Comparison of ENCODE assay signal across 27 cellular contexts in genomic region chr16:87686697-87687570, GRCh38.
DNase-seq lines count a peak whose midpoint lies in the region; ATAC-seq and TF ChIP-seq lines count a peak whose summit lies in the region.
"Had no signal": no experiment of that assay in that cellular context is flagged by ENCODE, and none has a peak within 500 bp of the region (broad histone marks: within the 10 kb centered on the region; RNA-seq: fewer than 3 reads in every experiment).

No MANE protein-coding gene starts in this region.

- intact Hi-C loops in thyroid gland (cut with DNase I), result no loop called here

- no peak for TF ChIP-seq CTCF in thyroid gland (IDR thresholded peaks at IDR 0.05)
- no peak for TF ChIP-seq CTCF in glutamatergic neuron (IDR thresholded peaks at IDR 0.05; ENCODE audit: partially characterized antibody, unreplicated experiment)

- H3K4me3 ChIP-seq in thyroid gland (replicated peaks in 1 of 3), result no peak overlapping the region
- H3K4me3 ChIP-seq: dorsolateral prefrontal cortex, ovary, vagina had no signal

- no peaks in the 10 kb centered on the region for H3K27me3 Mint-ChIP-seq in activated CD8-positive, alpha-beta memory T cell treated with anti-CD3 and anti-CD28 coated beads, Interleukin-2, amount 10 ng/mL, durations not matched to agents 7 days and 5 days
- H3K27me3 Mint-ChIP-seq in glutamatergic neuron (ENCODE audit: unreplicated experiment), result peaks cover 1% of the 10 kb centered on the region
- H3K27me3 Mint-ChIP-seq: activated T-helper 17 cell treated with anti-CD3 and anti-CD28 coated beads, Interleukin-2, amount 50 U/mL, for 72 hours; CD4-positive, alpha-beta T cell had no signal

- no peak overlapping the region for H3K4me3 Mint-ChIP-seq in activated CD8-positive, alpha-beta memory T cell treated with anti-CD3 and anti-CD28 coated beads, Interleukin-2, amount 10 ng/mL, durations not matched to agents 7 days and 5 days
- H3K4me3 Mint-ChIP-seq in glutamatergic neuron (ENCODE audit: unreplicated experiment), result no peak overlapping the region
- H3K4me3 Mint-ChIP-seq: activated T-helper 17 cell treated with anti-CD3 and anti-CD28 coated beads, Interleukin-2, amount 50 U/mL, for 72 hours; CD4-positive, alpha-beta T cell; memory B cell; naive B cell had no signal

- no peak for DNase-seq in activated CD8-positive, alpha-beta memory T cell treated with anti-CD3 and anti-CD28 coated beads, Interleukin-2, amount 10 ng/mL, durations not matched to agents 7 days and 5 days
- DNase-seq in activated CD8-positive, alpha-beta memory T cell treated with anti-CD3 and anti-CD28 coated beads for 24 hours, result no peak
- DNase-seq in M059J (ENCODE audit: low read depth) (peak; percentile 56), fibroblast of gingiva (ENCODE audit: low read depth) (peak; percentile 16), thyroid gland (peak; percentile 83 to 84), NCI-H1105 (lab: John Stamatoyannopoulos, UW) (no peak), COLO829 (ENCODE audit: low spot score) (no peak), glutamatergic neuron (no peak)
- DNase-seq: activated CD4-positive, alpha-beta T cell treated with anti-CD3 and anti-CD28 coated beads for 1 hour; brain microvascular endothelial cell; CD4-positive, alpha-beta T cell; DMS53; GOT3; kidney glomerular epithelial cell; naive B cell; NCI-H1105 treated with DMSO at 0.1 percent for 48 hours; NCI-H2107; NCI-H524; ovary; Right ventricle myocardium superior had no signal

- no peak overlapping the region for H3K27ac ChIP-seq in thyroid gland
- H3K27ac ChIP-seq: brain microvascular endothelial cell, epithelial cell of prostate, KMS-11, ovary, vagina had no signal

- no peaks in the 10 kb centered on the region for H3K9me3 Mint-ChIP-seq in activated CD8-positive, alpha-beta memory T cell treated with anti-CD3 and anti-CD28 coated beads, Interleukin-2, amount 10 ng/mL, durations not matched to agents 7 days and 5 days (ENCODE audit: low read depth)
- H3K9me3 Mint-ChIP-seq in glutamatergic neuron (ENCODE audit: unreplicated experiment), result peaks cover 5% of the 10 kb centered on the region
- H3K9me3 Mint-ChIP-seq: activated T-helper 17 cell treated with anti-CD3 and anti-CD28 coated beads, Interleukin-2, amount 50 U/mL, for 72 hours; CD4-positive, alpha-beta T cell; memory B cell; naive B cell had no signal

- peak; percentile 20 for ATAC-seq in activated CD8-positive, alpha-beta memory T cell treated with anti-CD3 and anti-CD28 coated beads, Interleukin-2, amount 10 ng/mL, durations not matched to agents 7 days and 5 days
- ATAC-seq: activated T-helper 17 cell treated with anti-CD3 and anti-CD28 coated beads, Interleukin-2, amount 50 U/mL, for 72 hours; sciatic nerve had no signal

- no peak for TF ChIP-seq POLR2A in thyroid gland (IDR thresholded peaks at IDR 0.05)

- H3K27me3 ChIP-seq in thyroid gland, result no peaks in the 10 kb centered on the region
- H3K27me3 ChIP-seq: ovary, vagina had no signal

- no peaks in the 10 kb centered on the region for H3K36me3 Mint-ChIP-seq in activated CD8-positive, alpha-beta memory T cell treated with anti-CD3 and anti-CD28 coated beads, Interleukin-2, amount 10 ng/mL, durations not matched to agents 7 days and 5 days
- no peaks in the 10 kb centered on the region for H3K36me3 Mint-ChIP-seq in glutamatergic neuron (ENCODE audit: unreplicated experiment)
- H3K36me3 Mint-ChIP-seq: memory B cell, naive B cell had no signal

- WGBS in thyroid gland, 2 donors, result 36 to 64% methylated on average over 17 to 28 of the region's 30 CpGs

- peaks cover 2 to 10% of the 10 kb centered on the region in 2 donors for H3K4me1 ChIP-seq in thyroid gland
- H3K4me1 ChIP-seq: vagina had no signal

- peaks cover 5% of the 10 kb centered on the region for H3K4me1 Mint-ChIP-seq in activated CD8-positive, alpha-beta memory T cell treated with anti-CD3 and anti-CD28 coated beads, Interleukin-2, amount 10 ng/mL, durations not matched to agents 7 days and 5 days
- peaks cover 3% of the 10 kb centered on the region for H3K4me1 Mint-ChIP-seq in glutamatergic neuron (ENCODE audit: low read depth, unreplicated experiment)
- H3K4me1 Mint-ChIP-seq: activated T-helper 17 cell treated with anti-CD3 and anti-CD28 coated beads, Interleukin-2, amount 50 U/mL, for 72 hours had no signal

- H3K36me3 ChIP-seq in thyroid gland, result no peaks in the 10 kb centered on the region
- H3K36me3 ChIP-seq: brain microvascular endothelial cell, ovary, vagina had no signal

- H3K9me3 ChIP-seq in thyroid gland, result no peaks in the 10 kb centered on the region
- H3K9me3 ChIP-seq: ovary, vagina had no signal

- no peak overlapping the region for H3K27ac Mint-ChIP-seq in activated CD8-positive, alpha-beta memory T cell treated with anti-CD3 and anti-CD28 coated beads, Interleukin-2, amount 10 ng/mL, durations not matched to agents 7 days and 5 days
- no peak overlapping the region for H3K27ac Mint-ChIP-seq in glutamatergic neuron (ENCODE audit: unreplicated experiment)
- H3K27ac Mint-ChIP-seq: activated T-helper 17 cell treated with anti-CD3 and anti-CD28 coated beads, Interleukin-2, amount 50 U/mL, for 72 hours; CD4-positive, alpha-beta T cell; memory B cell; naive B cell had no signal

- CTCF ChIA-PET in activated CD8-positive, alpha-beta memory T cell treated with anti-CD3 and anti-CD28 coated beads, Interleukin-2, amount 10 ng/mL, durations not matched to agents 7 days and 5 days (lab: Charles Lee), result no interaction called here

Comparison
In these comparisons a context has a peak if more than half of its experiments do, and no peak if none do; other contexts are left out.
1. DNase-seq: peak in M059J (single experiment), fibroblast of gingiva (single experiment) and thyroid gland (2 of 2); none in activated CD8-positive, alpha-beta memory T cell treated with anti-CD3 and anti-CD28 coated beads, Interleukin-2, amount 10 ng/mL, durations not matched to agents 7 days and 5 days (single experiment), activated CD8-positive, alpha-beta memory T cell treated with anti-CD3 and anti-CD28 coated beads for 24 hours (single experiment), NCI-H1105 (single experiment), COLO829 (single experiment) and glutamatergic neuron (single experiment).